Comparison of ENCODE assay signal across 8 cellular contexts in genomic region chr10:42551582-42552187, GRCh38.
DNase-seq lines count a peak whose midpoint lies in the region; FAIRE-seq and TF ChIP-seq lines count a peak whose summit lies in the region.

No MANE protein-coding gene starts in this region.

- no peak overlapping the region for H2AK5ac ChIP-seq in H1 (ENCODE audit: low read depth, low read length)

- H2BK120ac ChIP-seq in H1 (replicated peaks; ENCODE audit: low read depth, low read length) = no peak overlapping the region

- no peaks in the 10 kb centered on the region for H3K36me3 ChIP-seq in H1 (ENCODE audit: control insufficient read depth in 2 of 4, insufficient read depth in 4 of 4, low read length in 3 of 4)

- no peaks in the 10 kb centered on the region for H3K79me2 ChIP-seq in H1 (ENCODE audit: control insufficient read depth in 1 of 2, insufficient read depth in 2 of 2, low read length in 2 of 2)

- peak overlapping the region; percentile 89; the same call in 1 of the 2 replicates for H2AFZ ChIP-seq in H1 (ENCODE audit: low read length)

- TF ChIP-seq POLR2A in H1 (IDR thresholded peaks at IDR 0.05; ENCODE audit: control extremely low read depth in 1 of 2, low read depth in 2 of 2, low read length in 2 of 2) = no peak

- peaks cover 39% of the 10 kb centered on the region for H3K36me3 Mint-ChIP-seq in neural crest cell (ENCODE audit: low read depth)

- no peak overlapping the region for H3K4ac ChIP-seq in H1 (replicated peaks; ENCODE audit: insufficient read length, low read depth, low read length)

- no peak overlapping the region for H2BK12ac ChIP-seq in H1 (ENCODE audit: low read depth, low read length)

- no peak overlapping the region for H3K27ac ChIP-seq in H1 (ENCODE audit: low read depth, low read length)

- H4K91ac ChIP-seq in H1 (replicated peaks; ENCODE audit: insufficient read length, low read length) = no peak overlapping the region

- peaks cover 11% of the 10 kb centered on the region for H3K9me3 Mint-ChIP-seq in neural crest cell

- H3K27me3 Mint-ChIP-seq in neural crest cell (ENCODE audit: low read depth) = peaks cover 7% of the 10 kb centered on the region

- peaks cover 30% of the 10 kb centered on the region for H3K4me1 Mint-ChIP-seq in neural crest cell

- no peak overlapping the region for H3K56ac ChIP-seq in H1 (replicated peaks; ENCODE audit: insufficient read length, low read depth, low read length)

- H4K5ac ChIP-seq in H1 (ENCODE audit: insufficient read length, low read depth, low read length) = no peak overlapping the region

- H3K27ac Mint-ChIP-seq in neural crest cell (ENCODE audit: unreplicated experiment) = peak overlapping the region; percentile 94

- H3K18ac ChIP-seq in H1 (ENCODE audit: extremely low read depth, low read length) = no peak overlapping the region

- TF ChIP-seq CTCF in GM12875 (IDR thresholded peaks at IDR 0.05; ENCODE audit: borderline replicate concordance, insufficient read depth, low read depth, low read length) (no peak), H1 (IDR thresholded peaks at IDR 0.05; ENCODE audit: control extremely low read depth in 1 of 3, insufficient read depth in 1 of 3, low read depth in 1 of 3, low read length in 3 of 3) (no peak), neural crest cell (conservative IDR thresholded peaks at IDR 0.05) (no peak)

- no peaks in the 10 kb centered on the region for H3K79me1 ChIP-seq in H1 (ENCODE audit: low read depth, low read length)

- H3K4me3 ChIP-seq in GM12875 (ENCODE audit: low read depth, low read length) = peak overlapping the region; percentile 68
- peak overlapping the region; percentile 75 to 81 (median 76) for H3K4me3 ChIP-seq in H1 (ENCODE audit: extremely low read depth in 1 of 4, insufficient read depth in 2 of 4, low read depth in 3 of 4, low read length in 4 of 4)

- H3K9me3 ChIP-seq in H1 (ENCODE audit: insufficient read depth in 2 of 2, low read depth in 1 of 2, low read length in 1 of 2) = no peaks in the 10 kb centered on the region; a peak in 1 of 4 replicates

- no peak for TF ChIP-seq RAD21 in H1 (IDR thresholded peaks at IDR 0.05 in 1 of 2, conservative IDR thresholded peaks at IDR 0.05 in 1 of 2; ENCODE audit: low read depth in 2 of 2, low read length in 2 of 2)

- POLR2A ChIA-PET in H1 (lab: Charles Lee; ENCODE audit: partially characterized antibody) = no interaction called here

- H3K23me2 ChIP-seq in H1 (ENCODE audit: low read depth, low read length) = peaks cover 12% of the 10 kb centered on the region; the same call in 1 of the 2 replicates

- peak overlapping the region; percentile 77 to 93 for H3K4me2 ChIP-seq in H1 (ENCODE audit: insufficient read depth in 1 of 2, low read depth in 2 of 2, low read length in 2 of 2)

- no peak overlapping the region for H2BK15ac ChIP-seq in H1 (ENCODE audit: low read length)

- peak overlapping the region; percentile 85 for H4K8ac ChIP-seq in H1 (ENCODE audit: extremely low read depth, insufficient read depth, low read length)

- FAIRE-seq in H1 (lab: Jason Lieb, UNC) = no peak

- 76% methylated on average over 24 of the region's 24 CpGs; no CpG with 5 or more reads in 1 of the 2 experiments for WGBS in H1 (ENCODE audit: extremely low coverage in 1 of 2, insufficient coverage in 1 of 2, insufficient read length in 1 of 2, insufficient replicate concordance in 2 of 2, low coverage in 1 of 2, low lambda C conversion rate in 2 of 2, missing lambda C conversion rate in 1 of 2), 2 experiments

- no peak for TF ChIP-seq EP300 in H1 (IDR thresholded peaks at IDR 0.05; ENCODE audit: borderline replicate concordance in 1 of 2, low read depth in 2 of 2, low read length in 2 of 2)

- peak overlapping the region in 3 of 4 experiments; percentile 62 to 79 (median 64); a peak in 3 of 7 replicates for H3K9ac ChIP-seq in H1 (replicated peaks in 1 of 4; ENCODE audit: extremely low read depth in 1 of 4, low read depth in 3 of 4, low read length in 3 of 4)

- H3K4me3 Mint-ChIP-seq in neural crest cell = peak overlapping the region; percentile 99

- H3K23ac ChIP-seq in H1 (ENCODE audit: insufficient read length) = no peak overlapping the region

- CTCF ChIA-PET in H1 (lab: Charles Lee; ENCODE audit: partially characterized antibody) = no interaction called here

- H4K20me1 ChIP-seq in H1 (replicated peaks in 1 of 2; ENCODE audit: control insufficient read depth in 1 of 2, insufficient read depth in 2 of 2, low read length in 2 of 2) = no peaks in the 10 kb centered on the region

- DNase-seq in OCI-M1 (lab: John Stamatoyannopoulos, UW) = peak; percentile 54
- no peak for DNase-seq in H1 (ENCODE audit: low read depth in 1 of 2, low spot score in 2 of 2)
- DNase-seq in neural crest cell (ENCODE audit: low read depth, low spot score) = no peak
- DNase-seq in NCI-H2171 treated with DMSO at 0.1 percent for 48 hours (lab: John Stamatoyannopoulos, UW) = no peak
- no peak for DNase-seq in Ammon's horn (ENCODE audit: low spot score)
- no peak for DNase-seq in NCI-H345 (lab: John Stamatoyannopoulos, UW)
- no peak for DNase-seq in activated effector memory CD4-positive, alpha-beta T cell treated with Interleukin-2 at 50 U/mL for 16 hours

- H3K14ac ChIP-seq in H1 (ENCODE audit: insufficient read length) = peak overlapping the region; percentile 17

- H2BK5ac ChIP-seq in H1 (ENCODE audit: low read depth, low read length) = no peak overlapping the region

- peaks cover 0 to 11% (median 5%) of the 10 kb centered on the region in 4 experiments; a peak in 5 of 7 replicates for H3K4me1 ChIP-seq in H1 (replicated peaks in 1 of 4; ENCODE audit: control insufficient read depth in 3 of 4, insufficient read depth in 4 of 4, low read length in 3 of 4)

- H2BK20ac ChIP-seq in H1 (ENCODE audit: low read length) = no peak overlapping the region

- no peaks in the 10 kb centered on the region for H3K27me3 ChIP-seq in H1 (replicated peaks in 1 of 4; ENCODE audit: control insufficient read depth in 3 of 4, extremely low read depth in 1 of 4, insufficient read depth in 3 of 4, low read length in 3 of 4)

TF ChIP-seq in H1, 55 proteins besides CTCF, POLR2A, EP300 and RAD21:
- TF ChIP-seq, protein P1, sequence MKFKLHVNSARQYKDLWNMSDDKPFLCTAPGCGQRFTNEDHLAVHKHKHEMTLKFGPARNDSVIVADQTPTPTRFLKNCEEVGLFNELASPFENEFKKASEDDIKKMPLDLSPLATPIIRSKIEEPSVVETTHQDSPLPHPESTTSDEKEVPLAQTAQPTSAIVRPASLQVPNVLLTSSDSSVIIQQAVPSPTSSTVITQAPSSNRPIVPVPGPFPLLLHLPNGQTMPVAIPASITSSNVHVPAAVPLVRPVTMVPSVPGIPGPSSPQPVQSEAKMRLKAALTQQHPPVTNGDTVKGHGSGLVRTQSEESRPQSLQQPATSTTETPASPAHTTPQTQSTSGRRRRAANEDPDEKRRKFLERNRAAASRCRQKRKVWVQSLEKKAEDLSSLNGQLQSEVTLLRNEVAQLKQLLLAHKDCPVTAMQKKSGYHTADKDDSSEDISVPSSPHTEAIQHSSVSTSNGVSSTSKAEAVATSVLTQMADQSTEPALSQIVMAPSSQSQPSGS (IDR thresholded peaks at IDR 0.05; ENCODE audit: low read length) = no peak
- TF ChIP-seq, protein P2, sequence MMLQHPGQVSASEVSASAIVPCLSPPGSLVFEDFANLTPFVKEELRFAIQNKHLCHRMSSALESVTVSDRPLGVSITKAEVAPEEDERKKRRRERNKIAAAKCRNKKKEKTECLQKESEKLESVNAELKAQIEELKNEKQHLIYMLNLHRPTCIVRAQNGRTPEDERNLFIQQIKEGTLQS (IDR thresholded peaks at IDR 0.05; ENCODE audit: insufficient read depth, low read depth, low read length) = no peak
- TF ChIP-seq GTF2F1 (IDR thresholded peaks at IDR 0.05; ENCODE audit: borderline replicate concordance, low read depth, low read length) (no peak), JUN (IDR thresholded peaks at IDR 0.05; ENCODE audit: low read depth, low read length) (no peak), TBP (IDR thresholded peaks at IDR 0.05; ENCODE audit: low read depth, low read length) (no peak), CBX5 (IDR thresholded peaks at IDR 0.05; ENCODE audit: low read depth, low read length) (no peak), HDAC6 (IDR thresholded peaks at IDR 0.05; ENCODE audit: low read depth, low read length) (no peak), RBBP5 (IDR thresholded peaks at IDR 0.05; ENCODE audit: borderline replicate concordance, low read depth, low read length) (no peak), BRCA1 (IDR thresholded peaks at IDR 0.05; ENCODE audit: low read depth, low read length) (no peak), BCL11A (IDR thresholded peaks at IDR 0.05; ENCODE audit: low read depth in 2 of 2, low read length in 2 of 2) (no peak)
